In genomic region chr17:64741924-64742670, GRCh38 we compare ENCODE assay signal across 10 cellular contexts.
A peak's percentile ranks its signal among the peaks of the same experiment; 100 is the strongest.
DNase-seq lines count a peak whose midpoint lies in the region; ATAC-seq, FAIRE-seq and TF ChIP-seq lines count a peak whose summit lies in the region.
"Had no signal": no experiment of that assay in that cellular context is flagged by ENCODE, and none has a peak within 500 bp of the region (broad histone marks: within the 10 kb centered on the region; RNA-seq: fewer than 3 reads in every experiment).

No MANE protein-coding gene starts in this region.

- no peaks in the 10 kb centered on the region for H3K9me3 ChIP-seq in endothelial cell of umbilical vein (replicated peaks; ENCODE audit: control insufficient read depth, insufficient read depth, low read length)
- H3K9me3 ChIP-seq in transverse colon = no peaks in the 10 kb centered on the region

- H3K27me3 ChIP-seq in endothelial cell of umbilical vein (ENCODE audit: control insufficient read depth in 2 of 2, insufficient read depth in 2 of 2, low read length in 2 of 2) (no peaks in the 10 kb centered on the region), mesendoderm (ENCODE audit: insufficient read depth, low read length, poor library complexity) (no peaks in the 10 kb centered on the region), transverse colon (no peaks in the 10 kb centered on the region), H7 (ENCODE audit: control insufficient read depth, insufficient read depth, low read length) (no peaks in the 10 kb centered on the region)

- no peak overlapping the region for H3K4ac ChIP-seq in mesendoderm (ENCODE audit: low read depth, low read length)

- H2BK120ac ChIP-seq in mesendoderm (ENCODE audit: low read depth, low read length) = no peak overlapping the region

- H3K36me3 ChIP-seq in endothelial cell of umbilical vein (ENCODE audit: control insufficient read depth in 2 of 2, extremely low read depth in 1 of 2, insufficient read depth in 2 of 2, low read length in 2 of 2) (no peaks in the 10 kb centered on the region), mesendoderm (ENCODE audit: control insufficient read depth, insufficient read depth, low read length) (no peaks in the 10 kb centered on the region), transverse colon (no peaks in the 10 kb centered on the region), H7 (replicated peaks; ENCODE audit: control insufficient read depth, insufficient read depth, low read length) (no peaks in the 10 kb centered on the region)

- peaks cover 35% of the 10 kb centered on the region for H3K4me1 ChIP-seq in endothelial cell of umbilical vein (ENCODE audit: control insufficient read depth, extremely low read depth, insufficient read depth, low read length)
- no peaks in the 10 kb centered on the region for H3K4me1 ChIP-seq in mesendoderm (ENCODE audit: control insufficient read depth, low read depth, low read length)
- peaks cover 0 to 13% (median 0%) of the 10 kb centered on the region in 4 donors for H3K4me1 ChIP-seq in transverse colon

- no peak overlapping the region for H4K8ac ChIP-seq in mesendoderm (ENCODE audit: low read depth, low read length)

- TF ChIP-seq CTCF in endothelial cell of umbilical vein (IDR thresholded peaks at IDR 0.05; ENCODE audit: extremely low read depth in 1 of 2, insufficient read depth in 1 of 2, low read depth in 1 of 2, low read length in 2 of 2) (no peak), transverse colon (IDR thresholded peaks at IDR 0.05) (no peak)

- no peak for TF ChIP-seq EP300 in transverse colon (IDR thresholded peaks at IDR 0.05; ENCODE audit: low read depth)

- no peak overlapping the region for H2BK5ac ChIP-seq in mesendoderm (ENCODE audit: low read length)

- no peak overlapping the region for H3K4me3 ChIP-seq in endothelial cell of umbilical vein (replicated peaks in 1 of 3; ENCODE audit: insufficient read depth in 1 of 3, low read depth in 1 of 3, low read length in 3 of 3)
- H3K4me3 ChIP-seq in mesendoderm (ENCODE audit: low read length) = no peak overlapping the region
- H3K4me3 ChIP-seq in transverse colon = no peak overlapping the region
- H3K4me3 ChIP-seq in H7 (ENCODE audit: insufficient read depth, low read depth, low read length) = no peak overlapping the region

- POLR2A ChIA-PET in endothelial cell of umbilical vein (lab: Charles Lee) = no interaction called here

- H4K5ac ChIP-seq in mesendoderm (ENCODE audit: low read length) = no peak overlapping the region

- no peak overlapping the region for H2BK15ac ChIP-seq in mesendoderm (replicated peaks; ENCODE audit: low read depth)

- no TSS peak for BruUV-seq in endothelial cell of umbilical vein (replicated peaks; lab: Mats Ljungman, UMichigan)

- CTCF ChIA-PET in endothelial cell of umbilical vein (lab: Charles Lee) = interaction anchor here (1.0 to 1.8 kb wide), 5 partner anchors 32 to 93 kb away, joined by 3 to 8 read pairs (median 4); no protein-coding TSS in a partner anchor

- peaks cover 3% of the 10 kb centered on the region for H3K79me2 ChIP-seq in endothelial cell of umbilical vein (ENCODE audit: control insufficient read depth, insufficient read depth, low read length)
- no peaks in the 10 kb centered on the region for H3K79me2 ChIP-seq in mesendoderm (ENCODE audit: control insufficient read depth, insufficient read depth, low read length)

- TF ChIP-seq POLR2A in endothelial cell of umbilical vein (IDR thresholded peaks at IDR 0.05; ENCODE audit: low read depth, low read length) (no peak), transverse colon (IDR thresholded peaks at IDR 0.05) (no peak)

- in situ Hi-C loops in transverse colon (cut with MboI; ENCODE audit: low pct_ligation_motif_present in 1 of 4, low pct_unique_long_range_greater_than_20kb in 1 of 4, low sequenced_read_pairs in 3 of 4) = no loop called here

- dilution Hi-C loops in endothelial cell of umbilical vein (cut with MboI; ENCODE audit: extremely low pct_ligation_motif_present, low sequenced_read_pairs) = no loop called here

- H2AFZ ChIP-seq in endothelial cell of umbilical vein (ENCODE audit: low read depth, low read length) = peak overlapping the region; percentile 2

- no peak overlapping the region for H3K18ac ChIP-seq in mesendoderm (ENCODE audit: low read length)

- intact Hi-C loops in endothelial cell of umbilical vein (cut with micrococcal nuclease) = loop anchor here (1.0 to 10.0 kb wide), 2 partner anchors 35 to 237 kb away; partner anchors contain the start of genes CEP95 and DDX5
- intact Hi-C loops in transverse colon (cut with DNase I; ENCODE audit: low total_unique reads) = no loop called here

- ATAC-seq in HG03378 (IDR thresholded peaks at IDR 0.05; ENCODE audit: unreplicated experiment) = no peak
- ATAC-seq in GM18907 (IDR thresholded peaks at IDR 0.05; ENCODE audit: unreplicated experiment) = no peak

- peak; percentile 70 for FAIRE-seq in endothelial cell of umbilical vein (lab: Jason Lieb, UNC)

- H3K27ac ChIP-seq in endothelial cell of umbilical vein (ENCODE audit: insufficient read depth, low read depth, low read length) (peak overlapping the region; percentile 91), mesendoderm (ENCODE audit: low read depth, low read length) (no peak overlapping the region), transverse colon (peak overlapping the region; percentile 15 to 44 (median 40))

- H3K4me2 ChIP-seq in endothelial cell of umbilical vein (ENCODE audit: insufficient read depth, low read length) (peak overlapping the region; percentile 41), mesendoderm (ENCODE audit: low read length) (no peak overlapping the region)

- WGBS in mesendoderm (ENCODE audit: extremely low coverage, insufficient coverage, low lambda C conversion rate) = no CpG with 5 or more reads among the region's 9 CpGs
- 55 to 82% methylated on average over 2 to 9 of the region's 9 CpGs for WGBS in transverse colon (ENCODE audit: low coverage in 1 of 2), 2 donors

- peak overlapping the region; percentile 43 for H3K9ac ChIP-seq in endothelial cell of umbilical vein (replicated peaks; ENCODE audit: extremely low read depth, insufficient read depth, low read length)
- H3K9ac ChIP-seq in mesendoderm (ENCODE audit: low read length) = no peak overlapping the region

- no peak overlapping the region for H2AK5ac ChIP-seq in mesendoderm (ENCODE audit: low read length)

- peak overlapping the region; percentile 24 for H3K23ac ChIP-seq in mesendoderm (ENCODE audit: low read length)

- no peaks in the 10 kb centered on the region for H3K79me1 ChIP-seq in mesendoderm (ENCODE audit: low read length)

- no peak overlapping the region for H3K56ac ChIP-seq in mesendoderm (ENCODE audit: low read length)

- no peaks in the 10 kb centered on the region for H4K20me1 ChIP-seq in endothelial cell of umbilical vein (replicated peaks; ENCODE audit: control insufficient read depth, extremely low read depth, insufficient read depth, low read length)

- no peaks in the 10 kb centered on the region for H3K9me1 ChIP-seq in endothelial cell of umbilical vein (replicated peaks; ENCODE audit: control insufficient read depth, extremely low read depth, insufficient read depth, low read length)

- DNase-seq in HS-5 (ENCODE audit: low read depth) = peak; percentile 85
- DNase-seq in endothelial cell of umbilical vein (ENCODE audit: low read depth, low spot score) = peak; percentile 75
- peak; percentile 53 for DNase-seq in mesendoderm
- DNase-seq in transverse colon = peak; percentile 16
- DNase-seq in midbrain (lab: John Stamatoyannopoulos, UW) = no peak
- no peak for DNase-seq in H7
- DNase-seq: effector CD8-positive, alpha-beta T cell; NCI-H1694 had no signal

TF ChIP-seq in endothelial cell of umbilical vein, 7 proteins besides CTCF, POLR2A, EP300 and RAD21:
- TF ChIP-seq MAX (IDR thresholded peaks at IDR 0.05; ENCODE audit: insufficient read depth, insufficient read length) (no peak), FOS (IDR thresholded peaks at IDR 0.05; ENCODE audit: borderline replicate concordance, insufficient read depth, low read length) (no peak), MYC (IDR thresholded peaks at IDR 0.05; ENCODE audit: low read depth, low read length) (no peak), GATA2 (IDR thresholded peaks at IDR 0.05; ENCODE audit: insufficient read depth, insufficient read length, low read depth, low read length) (no peak), POLR2AphosphoS5 (IDR thresholded peaks at IDR 0.05; ENCODE audit: insufficient read depth, low read depth, low read length) (no peak), JUN (IDR thresholded peaks at IDR 0.05; ENCODE audit: borderline replicate concordance, insufficient read depth, insufficient read length, low read depth) (no peak), EZH2 (IDR thresholded peaks at IDR 0.05; ENCODE audit: borderline replicate concordance, low read depth, low read length, severe bottlenecking) (no peak)

Comparison
In these comparisons a context has a peak if more than half of its experiments do, and no peak if none do; other contexts are left out.
1. DNase-seq: peak in HS-5 (single experiment), endothelial cell of umbilical vein (single experiment), mesendoderm (single experiment) and transverse colon (single experiment); none in midbrain (single experiment) and H7 (single experiment).